2 cellular contexts compared by ENCODE assay signal in genomic region chr4:39522068-39522467, GRCh38.
TF ChIP-seq lines count a peak whose summit lies in the region.

No MANE protein-coding gene starts in this region.

TF ChIP-seq in HepG2, 621 proteins besides CTCF, POLR2A, EP300 and RAD21:
- peak; percentile 44 for TF ChIP-seq AGO2 (optimal IDR thresholded peaks at IDR 0.05; ENCODE audit: low read depth, low read length)
- TF ChIP-seq HNF1A (IDR thresholded peaks at IDR 0.05; ENCODE audit: low read depth), result no peak
- TF ChIP-seq HNF1A (CRISPR knock-in tag; IDR thresholded peaks at IDR 0.05; ENCODE audit: borderline replicate concordance), result no peak
- TF ChIP-seq RBFOX2 (IDR thresholded peaks at IDR 0.05; ENCODE audit: low read depth, low read length), result peak; percentile 41

TF ChIP-seq in endothelial cell of umbilical vein, 7 proteins besides CTCF, POLR2A, EP300 and RAD21:
- no peak for TF ChIP-seq MAX (IDR thresholded peaks at IDR 0.05; ENCODE audit: insufficient read depth, insufficient read length)
- TF ChIP-seq GATA2 (IDR thresholded peaks at IDR 0.05; ENCODE audit: insufficient read depth, insufficient read length, low read depth, low read length), result no peak
- TF ChIP-seq EZH2 (IDR thresholded peaks at IDR 0.05; ENCODE audit: borderline replicate concordance, low read depth, low read length, severe bottlenecking), result no peak
- no peak for TF ChIP-seq MYC (IDR thresholded peaks at IDR 0.05; ENCODE audit: low read depth, low read length)
- no peak for TF ChIP-seq JUN (IDR thresholded peaks at IDR 0.05; ENCODE audit: borderline replicate concordance, insufficient read depth, insufficient read length, low read depth)
- no peak for TF ChIP-seq FOS (IDR thresholded peaks at IDR 0.05; ENCODE audit: borderline replicate concordance, insufficient read depth, low read length)
- TF ChIP-seq POLR2AphosphoS5 (IDR thresholded peaks at IDR 0.05; ENCODE audit: insufficient read depth, low read depth, low read length), result no peak
